8 cellular contexts compared by ENCODE assay signal in the genomic region with DNA sequence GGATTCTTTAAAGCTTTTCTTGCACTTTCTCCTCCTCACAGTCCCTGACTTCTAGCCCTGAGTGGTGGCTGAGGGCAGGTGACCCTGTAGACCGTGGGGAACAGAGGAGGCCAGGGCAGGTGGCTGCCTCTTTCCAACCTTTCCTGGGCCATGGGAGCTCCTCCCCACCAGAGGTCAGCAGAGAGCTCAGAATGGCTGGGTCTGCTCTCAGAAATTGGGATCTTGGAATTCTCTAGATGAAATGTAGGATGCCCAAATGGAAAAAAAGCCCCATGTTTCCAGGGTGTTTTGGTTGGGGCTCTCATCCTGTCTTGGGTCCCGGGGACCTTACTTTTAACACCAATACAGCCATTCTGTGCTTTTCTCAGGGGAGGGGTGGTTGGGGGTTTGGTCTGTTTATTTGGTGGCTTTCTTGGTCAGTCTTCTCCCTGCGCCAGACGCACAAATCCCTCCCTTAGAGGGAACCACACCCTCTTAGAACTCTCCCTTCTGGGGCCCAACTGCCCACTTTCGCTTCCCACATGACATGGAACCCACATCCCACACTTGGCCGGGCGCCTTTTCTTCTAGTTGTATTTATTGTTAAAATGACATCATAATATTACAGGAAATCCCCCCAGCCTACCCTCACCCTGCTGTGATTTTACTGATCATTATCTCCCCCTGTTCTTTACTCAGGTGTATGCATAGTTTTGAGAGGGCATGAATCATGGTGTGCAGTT. TPM values are rescaled to one million over a fixed set of nuclear protein-coding genes. Genes with fewer than 3 reads are reported as not detected.
A peak's percentile ranks its signal among the peaks of the same experiment; 100 is the strongest.
DNase-seq lines count a peak whose midpoint lies in the region; ATAC-seq and TF ChIP-seq lines count a peak whose summit lies in the region.

No MANE protein-coding gene starts in this region.

- peaks cover 1% of the 10 kb centered on the region for H3K79me1 ChIP-seq in trophoblast cell (ENCODE audit: low read length)

- WGBS in trophoblast cell (ENCODE audit: extremely low coverage, insufficient coverage, insufficient read length) = no CpG with 5 or more reads among the region's 7 CpGs

- peak overlapping the region; percentile 8 for H3K27ac Mint-ChIP-seq in activated naive CD4-positive, alpha-beta T cell treated with anti-CD3 and anti-CD28 coated beads, Interleukin-2, amount 50 U/mL, for 24 hours

- no peak overlapping the region for H4K12ac ChIP-seq in trophoblast cell (ENCODE audit: low read depth, low read length)

- H3K4me2 ChIP-seq in trophoblast cell (ENCODE audit: low read length) = no peak overlapping the region

- DNase-seq in EL (peak; percentile 61), Kasumi-1 (lab: John Stamatoyannopoulos, UW) (peak; percentile 30 to 34), RWPE2 (ENCODE audit: low spot score) (peak; percentile 85), head of caudate nucleus (peak; percentile 50 to 90 (median 78)), trophoblast cell (peak; percentile 73 to 84)

- intact Hi-C loops in head of caudate nucleus (cut with DNase I) = loop anchor here (5.0 to 10.0 kb wide), 5 partner anchors 114 to 624 kb away; a partner anchor contains a TSS

- H3K9me3 ChIP-seq in RWPE2 (ENCODE audit: severe bottlenecking) (no peaks in the 10 kb centered on the region), trophoblast cell (ENCODE audit: insufficient read depth, low read depth, low read length) (peaks cover 2% of the 10 kb centered on the region)

- no peak overlapping the region for H2BK120ac ChIP-seq in trophoblast cell (ENCODE audit: insufficient read depth, low read length, poor library complexity)

- no peak overlapping the region for H3K27ac ChIP-seq in RWPE2 (ENCODE audit: poor library complexity, severe bottlenecking)
- no peak overlapping the region for H3K27ac ChIP-seq in trophoblast cell (ENCODE audit: low read depth, low read length)

- H3K9ac ChIP-seq in trophoblast cell (ENCODE audit: low read length) = no peak overlapping the region

- H3K36me3 ChIP-seq in RWPE2 (ENCODE audit: low read depth) (no peaks in the 10 kb centered on the region), trophoblast cell (ENCODE audit: control insufficient read depth in 1 of 2, insufficient read depth in 2 of 2, low read length in 2 of 2) (no peaks in the 10 kb centered on the region)

- no peaks in the 10 kb centered on the region for H3K36me3 Mint-ChIP-seq in activated naive CD4-positive, alpha-beta T cell treated with anti-CD3 and anti-CD28 coated beads, Interleukin-2, amount 50 U/mL, for 24 hours

- H3K18ac ChIP-seq in trophoblast cell (ENCODE audit: low read length) = no peak overlapping the region

- peaks cover 6% of the 10 kb centered on the region for H3K4me1 Mint-ChIP-seq in activated naive CD4-positive, alpha-beta T cell treated with anti-CD3 and anti-CD28 coated beads, Interleukin-2, amount 50 U/mL, for 24 hours

- peaks cover under 1% of the 10 kb centered on the region for H3K4me1 ChIP-seq in RWPE2 (ENCODE audit: insufficient read depth, poor library complexity, severe bottlenecking)
- no peaks in the 10 kb centered on the region for H3K4me1 ChIP-seq in trophoblast cell (ENCODE audit: control insufficient read depth in 1 of 2, insufficient read depth in 2 of 2, low read length in 2 of 2)

- H3K27me3 ChIP-seq in RWPE2 (ENCODE audit: insufficient read depth, poor library complexity, severe bottlenecking) = peaks cover 13% of the 10 kb centered on the region
- H3K27me3 ChIP-seq in trophoblast cell (ENCODE audit: insufficient read depth, low read length) = no peaks in the 10 kb centered on the region

- no peak overlapping the region for H2AK5ac ChIP-seq in trophoblast cell (ENCODE audit: low read length)

- H3K79me2 ChIP-seq in trophoblast cell (ENCODE audit: control insufficient read depth, insufficient read depth, low read length, poor library complexity) = no peaks in the 10 kb centered on the region

- TF ChIP-seq CTCF in RWPE2 (IDR thresholded peaks at IDR 0.05; ENCODE audit: poor library complexity, severe bottlenecking) = peak; percentile 100

- no peak overlapping the region for H2AFZ ChIP-seq in trophoblast cell (ENCODE audit: insufficient read depth, low read length, poor library complexity)

- H3K23ac ChIP-seq in trophoblast cell (ENCODE audit: low read length) = no peak overlapping the region

- H2BK12ac ChIP-seq in trophoblast cell (ENCODE audit: low read length) = no peak overlapping the region

- H3K4me3 Mint-ChIP-seq in activated naive CD4-positive, alpha-beta T cell treated with anti-CD3 and anti-CD28 coated beads, Interleukin-2, amount 50 U/mL, for 24 hours = no peak overlapping the region

- no peak overlapping the region for H4K91ac ChIP-seq in trophoblast cell (ENCODE audit: low read depth, low read length)

- H3K4me3 ChIP-seq in RWPE2 (ENCODE audit: severe bottlenecking) (no peak overlapping the region), trophoblast cell (ENCODE audit: low read depth, low read length) (no peak overlapping the region)

- no peak overlapping the region for H3K4ac ChIP-seq in trophoblast cell (ENCODE audit: low read depth, low read length)

- H2BK5ac ChIP-seq in trophoblast cell (ENCODE audit: low read depth, low read length, poor library complexity) = no peak overlapping the region

- no peak overlapping the region for H3K14ac ChIP-seq in trophoblast cell (ENCODE audit: low read length)

- no peaks in the 10 kb centered on the region for H3K9me3 Mint-ChIP-seq in activated naive CD4-positive, alpha-beta T cell treated with anti-CD3 and anti-CD28 coated beads, Interleukin-2, amount 50 U/mL, for 24 hours

- H4K8ac ChIP-seq in trophoblast cell (ENCODE audit: low read depth, low read length) = no peak overlapping the region

- ATAC-seq in RWPE2 (ENCODE audit: low read depth) (peak; percentile 91), GM21390 (IDR thresholded peaks at IDR 0.05; ENCODE audit: unreplicated experiment) (no peak), GM21825 (IDR thresholded peaks at IDR 0.05; ENCODE audit: unreplicated experiment) (no peak)

- no peaks in the 10 kb centered on the region for H3K27me3 Mint-ChIP-seq in activated naive CD4-positive, alpha-beta T cell treated with anti-CD3 and anti-CD28 coated beads, Interleukin-2, amount 50 U/mL, for 24 hours

RNA-seq across cellular contexts. Expression of a gene that starts 17.9 kb away (rescaled TPM):
- polyA plus RNA-seq in trophoblast cell (2013) = 1,560 and 1,575 TPM in 2 replicates

RNA-seq across cellular contexts. Expression of a gene that starts 19.8 kb away (rescaled TPM):
- 0.35 and 0.56 TPM in 2 replicates for polyA plus RNA-seq in trophoblast cell (2013)

Comparison
In these comparisons a context has a peak if more than half of its experiments do, and no peak if none do; other contexts are left out.
1. DNase-seq: peak in every context shown above with its lines; median percentile 85 in RWPE2; 78 in trophoblast cell; 78 in head of caudate nucleus; 61 in EL; 32 in Kasumi-1.